Comparison of ENCODE assay signal across 8 cellular contexts in the genomic region with DNA sequence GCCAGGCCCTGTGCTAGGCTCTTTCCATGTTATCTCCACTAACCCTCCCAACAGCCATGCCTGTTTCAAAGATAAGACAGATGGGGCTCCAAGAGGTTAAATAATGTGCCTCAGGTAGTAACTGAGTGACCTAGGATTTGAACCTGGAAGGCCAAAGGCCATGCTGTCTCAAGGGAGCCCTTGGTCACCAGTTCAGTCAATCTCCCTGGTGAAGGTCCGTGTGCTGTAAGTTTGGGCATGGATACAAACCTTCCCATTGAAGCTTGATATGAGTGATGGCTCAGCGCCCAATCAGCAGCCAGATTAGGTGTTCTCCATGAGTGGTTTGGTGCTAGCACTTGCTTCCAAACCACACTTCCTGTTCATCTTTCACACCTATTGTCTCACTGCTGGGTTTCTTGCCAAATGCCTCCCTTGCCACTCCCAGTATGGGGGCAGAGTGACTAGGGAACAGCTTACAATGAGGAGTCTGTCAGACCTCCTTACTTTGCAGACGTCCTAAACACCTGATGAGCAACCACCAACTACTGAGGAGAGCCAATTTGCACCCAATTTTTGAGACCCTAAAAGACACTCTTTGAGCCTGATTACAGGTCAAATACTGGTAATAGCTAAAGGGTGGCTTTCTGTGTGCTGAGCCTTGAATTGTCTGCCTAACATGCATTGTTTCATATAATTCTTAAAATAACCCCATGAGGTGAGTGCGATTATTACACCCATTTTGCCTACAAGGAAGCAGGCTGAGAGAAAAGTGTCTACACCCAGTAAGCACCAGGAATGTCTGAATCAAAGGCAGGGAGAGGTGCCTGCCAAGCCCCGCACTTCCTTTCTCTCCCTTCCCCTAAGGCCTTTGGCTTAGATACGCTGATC. TPM values are rescaled to one million over a fixed set of nuclear protein-coding genes. Genes with fewer than 3 reads are reported as not detected.
DNase-seq lines count a peak whose midpoint lies in the region; ATAC-seq and TF ChIP-seq lines count a peak whose summit lies in the region.

No MANE protein-coding gene starts in this region.

- intact Hi-C loops in right lobe of liver (cut with DNase I), result no loop called here

- H3K4me1 Mint-ChIP-seq in stimulated activated naive CD8-positive, alpha-beta T cell treated with anti-CD3 and anti-CD28 coated beads, Interleukin-15, Interleukin-2, amounts not matched to agents 100 ng/mL and 50 ng/mL, for 24 hours (ENCODE audit: low read depth), result peaks cover 59% of the 10 kb centered on the region

- DNase-seq in RKO (ENCODE audit: low spot score), result peak; percentile 47
- DNase-seq in adipocyte (ENCODE audit: low read depth), result peak; percentile 26
- DNase-seq in right lobe of liver, result peak in 1 of 3 donors; percentile 74
- no peak for DNase-seq in NCI-H1048 (lab: John Stamatoyannopoulos, UW)

- H3K9ac ChIP-seq in adipocyte (ENCODE audit: low read length), result no peak overlapping the region

- H3K27me3 ChIP-seq in adipocyte (replicated peaks; ENCODE audit: control insufficient read depth, insufficient read depth, low read length), result peaks cover 3% of the 10 kb centered on the region
- no peaks in the 10 kb centered on the region for H3K27me3 ChIP-seq in right lobe of liver

- H3K4me3 Mint-ChIP-seq in stimulated activated naive CD8-positive, alpha-beta T cell treated with anti-CD3 and anti-CD28 coated beads, Interleukin-15, Interleukin-2, amounts not matched to agents 100 ng/mL and 50 ng/mL, for 24 hours, result peak overlapping the region; percentile 38

- WGBS in right lobe of liver (ENCODE audit: insufficient coverage, low coverage, low lambda C conversion rate, missing lambda C conversion rate), result 50% methylated on average over 4 of the region's 6 CpGs

- H3K9me3 Mint-ChIP-seq in stimulated activated naive CD8-positive, alpha-beta T cell treated with anti-CD3 and anti-CD28 coated beads, Interleukin-15, Interleukin-2, amounts not matched to agents 100 ng/mL and 50 ng/mL, for 24 hours, result no peaks in the 10 kb centered on the region

- TF ChIP-seq POLR2A in right lobe of liver (IDR thresholded peaks at IDR 0.05), result no peak

- H3K4me1 ChIP-seq in adipocyte (ENCODE audit: control insufficient read depth, insufficient read depth, low read length) (no peaks in the 10 kb centered on the region), right lobe of liver (peaks cover 0 to 13% (median 0%) of the 10 kb centered on the region in 4 donors)

- peak; percentile 71 for ATAC-seq in HG03066 (IDR thresholded peaks at IDR 0.05; ENCODE audit: low read depth, unreplicated experiment)
- ATAC-seq in right lobe of liver, result peak in 3 of 4 donors; percentile 19 to 29 (median 23)
- ATAC-seq in HG03457 (IDR thresholded peaks at IDR 0.05; ENCODE audit: unreplicated experiment), result no peak

- no peak overlapping the region for H3K4me3 ChIP-seq in adipocyte (ENCODE audit: low read length)
- H3K4me3 ChIP-seq in right lobe of liver, result no peak overlapping the region

- H3K27ac ChIP-seq in right lobe of liver, result peak overlapping the region in 1 of 3 donors; percentile 27

- H3K27ac Mint-ChIP-seq in stimulated activated naive CD8-positive, alpha-beta T cell treated with anti-CD3 and anti-CD28 coated beads, Interleukin-15, Interleukin-2, amounts not matched to agents 100 ng/mL and 50 ng/mL, for 24 hours, result peak overlapping the region; percentile 76

- H3K27me3 Mint-ChIP-seq in stimulated activated naive CD8-positive, alpha-beta T cell treated with anti-CD3 and anti-CD28 coated beads, Interleukin-15, Interleukin-2, amounts not matched to agents 100 ng/mL and 50 ng/mL, for 24 hours, result no peaks in the 10 kb centered on the region

- no peaks in the 10 kb centered on the region for H3K36me3 ChIP-seq in adipocyte (ENCODE audit: control insufficient read depth, insufficient read depth, low read length, severe bottlenecking)
- H3K36me3 ChIP-seq in right lobe of liver, result no peaks in the 10 kb centered on the region

- 0 out of 2 replicates have a peak, but pooled peaks have one; percentile 0 for TF ChIP-seq CTCF in GM12874 (IDR thresholded peaks at IDR 0.05; ENCODE audit: insufficient read depth, low read depth, low read length)
- peak in 2 of 4 donors; percentile 9 to 22 for TF ChIP-seq CTCF in right lobe of liver (IDR thresholded peaks at IDR 0.05)

- H3K9me3 ChIP-seq in adipocyte (ENCODE audit: control insufficient read depth, low read length) (peaks cover 5% of the 10 kb centered on the region), right lobe of liver (no peaks in the 10 kb centered on the region)

- H3K36me3 Mint-ChIP-seq in stimulated activated naive CD8-positive, alpha-beta T cell treated with anti-CD3 and anti-CD28 coated beads, Interleukin-15, Interleukin-2, amounts not matched to agents 100 ng/mL and 50 ng/mL, for 24 hours (ENCODE audit: low read depth), result no peaks in the 10 kb centered on the region

RNA-seq across cellular contexts. Expression of gene FOS, which starts 48.5 kb away (rescaled TPM):
- total RNA-seq in right lobe of liver, result 100 to 1,000 TPM in 1 of 6 experiments, 10 to 100 TPM in 4, 1 to 10 TPM in 1; 9.9 to 151 (median 49.5) TPM

RNA-seq across cellular contexts. Expression of gene TMED10, which starts 53.7 kb away (rescaled TPM):
- total RNA-seq in right lobe of liver, result 100 to 1,000 TPM; 205 to 296 (median 279) TPM
